ENCODE assay signal across 14 cellular contexts in genomic region chr1:87179076-87179475, GRCh38.
DNase-seq lines count a peak whose midpoint lies in the region; TF ChIP-seq lines count a peak whose summit lies in the region.
"Had no signal": no experiment of that assay in that cellular context is flagged by ENCODE, and none has a peak within 500 bp of the region (broad histone marks: within the 10 kb centered on the region; RNA-seq: fewer than 3 reads in every experiment).

No MANE protein-coding gene starts in this region.

- no CpG with 5 or more reads among the region's 12 CpGs for WGBS in mesendoderm (ENCODE audit: extremely low coverage, insufficient coverage, low lambda C conversion rate)

- intact Hi-C loops in Calu3 (cut with micrococcal nuclease; ENCODE audit: unreplicated experiment): no loop called here

- peak overlapping the region; percentile 49 for H3K23ac ChIP-seq in mesendoderm (ENCODE audit: low read length)

- H3K79me2 ChIP-seq in mesendoderm (ENCODE audit: control insufficient read depth, insufficient read depth, low read length) (no peaks in the 10 kb centered on the region), neural progenitor cell (ENCODE audit: low read depth) (no peaks in the 10 kb centered on the region)

- H3K27ac ChIP-seq in mesendoderm (ENCODE audit: low read depth, low read length): no peak overlapping the region
- no peak overlapping the region for H3K27ac ChIP-seq in neural progenitor cell

- H4K8ac ChIP-seq in mesendoderm (ENCODE audit: low read depth, low read length): no peak overlapping the region

- peaks cover 2% of the 10 kb centered on the region for H3K9me3 Mint-ChIP-seq in neural progenitor cell
- no peaks in the 10 kb centered on the region for H3K9me3 Mint-ChIP-seq in Calu3 (ENCODE audit: low read depth, unreplicated experiment)
- H3K9me3 Mint-ChIP-seq: CD8-positive, alpha-beta T cell; GM23338; IgD-negative memory B cell had no signal

- no peaks in the 10 kb centered on the region for H3K4me1 ChIP-seq in mesendoderm (ENCODE audit: control insufficient read depth, low read depth, low read length)
- H3K4me1 ChIP-seq in neural progenitor cell: no peaks in the 10 kb centered on the region

- H3K27me3 ChIP-seq in mesendoderm (ENCODE audit: insufficient read depth, low read length, poor library complexity) (no peaks in the 10 kb centered on the region), neural progenitor cell (no peaks in the 10 kb centered on the region)

- H2BK15ac ChIP-seq in mesendoderm (replicated peaks; ENCODE audit: low read depth): no peak overlapping the region

- H3F3A ChIP-seq in neural progenitor cell (ENCODE audit: low read depth): no peaks in the 10 kb centered on the region

- H3K9ac ChIP-seq in mesendoderm (ENCODE audit: low read length) (no peak overlapping the region), neural progenitor cell (no peak overlapping the region)

- no TSS peak for BruUV-seq in Calu3 (replicated peaks; lab: Mats Ljungman, UMichigan)

- H3K4me3 ChIP-seq in mesendoderm (ENCODE audit: low read length): no peak overlapping the region
- H3K4me3 ChIP-seq in neural progenitor cell: no peak overlapping the region
- H3K4me3 ChIP-seq: GM23338 had no signal

- H3K36me3 ChIP-seq in mesendoderm (ENCODE audit: control insufficient read depth, insufficient read depth, low read length) (no peaks in the 10 kb centered on the region), neural progenitor cell (no peaks in the 10 kb centered on the region)

- no peak overlapping the region for H3K27ac Mint-ChIP-seq in neural progenitor cell
- no peak overlapping the region for H3K27ac Mint-ChIP-seq in Calu3 (ENCODE audit: unreplicated experiment)
- H3K27ac Mint-ChIP-seq: CD8-positive, alpha-beta T cell; GM23338; IgD-negative memory B cell had no signal

- no peak overlapping the region for H3K56ac ChIP-seq in mesendoderm (ENCODE audit: low read length)

- H2BK120ac ChIP-seq in mesendoderm (ENCODE audit: low read depth, low read length): no peak overlapping the region

- DNase-seq in NCI-H82 (lab: John Stamatoyannopoulos, UW) (peak; percentile 54), NCI-H82 treated with DMSO at 0.1 percent for 48 hours (lab: John Stamatoyannopoulos, UW; ENCODE audit: unreplicated experiment) (no peak), CMK (ENCODE audit: low read depth) (peak; percentile 27), SK-N-DZ (ENCODE audit: low spot score) (peak; percentile 56), mesendoderm (no peak), neural progenitor cell (ENCODE audit: low spot score) (no peak), Calu3 (no peak), mucosa of gallbladder (ENCODE audit: low spot score) (no peak)
- DNase-seq: CD8-positive, alpha-beta T cell; COR-L47; H7; KG1 had no signal

- CTCF ChIA-PET in Calu3 (lab: Charles Lee): no interaction called here

- H2BK5ac ChIP-seq in mesendoderm (ENCODE audit: low read length): no peak overlapping the region

- no peak overlapping the region for H2AFZ ChIP-seq in neural progenitor cell (replicated peaks)
- H2AFZ ChIP-seq: GM23338 had no signal

- no peaks in the 10 kb centered on the region for H3K79me1 ChIP-seq in mesendoderm (ENCODE audit: low read length)

- H3K4me3 Mint-ChIP-seq in neural progenitor cell: no peak overlapping the region
- no peak overlapping the region for H3K4me3 Mint-ChIP-seq in Calu3 (ENCODE audit: low read depth, unreplicated experiment)
- H3K4me3 Mint-ChIP-seq: CD8-positive, alpha-beta T cell; GM23338; IgD-negative memory B cell had no signal

- H3K27me3 Mint-ChIP-seq in neural progenitor cell (ENCODE audit: insufficient read depth, low read depth) (no peaks in the 10 kb centered on the region), Calu3 (ENCODE audit: unreplicated experiment) (peaks cover 23% of the 10 kb centered on the region)

- H4K20me1 ChIP-seq in neural progenitor cell (ENCODE audit: low read depth): no peaks in the 10 kb centered on the region

- no peaks in the 10 kb centered on the region for H3K9me3 ChIP-seq in neural progenitor cell (ENCODE audit: low read depth)

- TF ChIP-seq CTCF in neural progenitor cell (IDR thresholded peaks at IDR 0.05): no peak
- no peak for TF ChIP-seq CTCF in Calu3 (IDR thresholded peaks at IDR 0.05; ENCODE audit: unreplicated experiment)

- H3K4ac ChIP-seq in mesendoderm (ENCODE audit: low read depth, low read length): no peak overlapping the region

- no peak overlapping the region for H2AK5ac ChIP-seq in mesendoderm (ENCODE audit: low read length)

- H3K4me2 ChIP-seq in mesendoderm (ENCODE audit: low read length): no peak overlapping the region
- no peak overlapping the region for H3K4me2 ChIP-seq in neural progenitor cell
- H3K4me2 ChIP-seq: GM23338 had no signal

- H3K36me3 Mint-ChIP-seq in neural progenitor cell (no peaks in the 10 kb centered on the region), Calu3 (ENCODE audit: insufficient read depth, unreplicated experiment) (no peaks in the 10 kb centered on the region)
- H3K36me3 Mint-ChIP-seq: CD8-positive, alpha-beta T cell; IgD-negative memory B cell had no signal

- peaks cover 7% of the 10 kb centered on the region for H3K4me1 Mint-ChIP-seq in neural progenitor cell
- H3K4me1 Mint-ChIP-seq in Calu3 (ENCODE audit: low read depth, unreplicated experiment): peaks cover 15% of the 10 kb centered on the region

- H3K18ac ChIP-seq in mesendoderm (ENCODE audit: low read length): no peak overlapping the region

- no peak overlapping the region for H4K5ac ChIP-seq in mesendoderm (ENCODE audit: low read length)

Comparison
In these comparisons a context has a peak if more than half of its experiments do, and no peak if none do; other contexts are left out.
1. DNase-seq: peak in NCI-H82 (single experiment), CMK (single experiment) and SK-N-DZ (single experiment); none in NCI-H82 treated with DMSO at 0.1 percent for 48 hours (single experiment), mesendoderm (single experiment), neural progenitor cell (single experiment), Calu3 (single experiment) and mucosa of gallbladder (single experiment).